ENCODE assay signal across 14 cellular contexts in genomic region chr3:65979152-65979551, GRCh38. TPM values are rescaled to one million over a fixed set of nuclear protein-coding genes. Genes with fewer than 3 reads are reported as not detected.
DNase-seq lines count a peak whose midpoint lies in the region; ATAC-seq and TF ChIP-seq lines count a peak whose summit lies in the region.
"Had no signal": no experiment of that assay in that cellular context is flagged by ENCODE, and none has a peak within 500 bp of the region (broad histone marks: within the 10 kb centered on the region; RNA-seq: fewer than 3 reads in every experiment).

No MANE protein-coding gene starts in this region.

- H3K27me3 ChIP-seq in mammary epithelial cell (ENCODE audit: insufficient read depth, low read length) (no peaks in the 10 kb centered on the region), smooth muscle cell (ENCODE audit: low read depth) (no peaks in the 10 kb centered on the region)

- no peaks in the 10 kb centered on the region for H3K79me2 ChIP-seq in mammary epithelial cell (ENCODE audit: insufficient read depth, low read length)
- H3K79me2 ChIP-seq in smooth muscle cell (ENCODE audit: low read depth) = peaks cover 3% of the 10 kb centered on the region

- CTCF ChIA-PET in mammary epithelial cell (lab: Charles Lee; ENCODE audit: low non-redundant PET) = no interaction called here

- no TSS peak for BruUV-seq in mammary epithelial cell (replicated peaks; lab: Mats Ljungman, UMichigan)

- H2AFZ ChIP-seq in mammary epithelial cell (ENCODE audit: low read depth, low read length) = no peak overlapping the region
- no peak overlapping the region for H2AFZ ChIP-seq in smooth muscle cell (ENCODE audit: low read depth)

- DNase-seq in G401 (ENCODE audit: low spot score) (peak; percentile 37), mammary epithelial cell (peak; percentile 19), left ventricle myocardium superior (no peak), smooth muscle cell (lab: John Stamatoyannopoulos, UW; ENCODE audit: unreplicated experiment) (no peak), NOMO-1 treated with dmso at 0.1 percent for 144 hours (lab: John Stamatoyannopoulos, UW; ENCODE audit: unreplicated experiment) (no peak), D341Med (ENCODE audit: low spot score) (no peak)
- DNase-seq: Calu3, immature natural killer cell, NCI-H1092, NCI-H510A treated with DMSO at 0.1 percent for 48 hours, RPMI8226 had no signal

- peak; percentile 49 for ATAC-seq in left ventricle myocardium superior
- ATAC-seq in GM19452 (IDR thresholded peaks at IDR 0.05; ENCODE audit: unreplicated experiment) = no peak
- no peak for ATAC-seq in GM18870 (IDR thresholded peaks at IDR 0.05; ENCODE audit: unreplicated experiment)

- intact Hi-C loops in mammary epithelial cell (cut with micrococcal nuclease) (no loop called here), left ventricle myocardium superior (cut with micrococcal nuclease) (no loop called here)

- H3K4me3 ChIP-seq in mammary epithelial cell (replicated peaks in 1 of 3; ENCODE audit: insufficient read depth in 1 of 3, low read depth in 2 of 3, low read length in 3 of 3) (no peak overlapping the region), smooth muscle cell (no peak overlapping the region)

- H3K9ac ChIP-seq in mammary epithelial cell (ENCODE audit: insufficient read depth, low read length) (no peak overlapping the region), smooth muscle cell (ENCODE audit: low read depth) (no peak overlapping the region)

- H3K27ac ChIP-seq in mammary epithelial cell (ENCODE audit: insufficient read depth, low read depth, low read length) = no peak overlapping the region
- H3K27ac ChIP-seq in smooth muscle cell (ENCODE audit: low read depth) = peak overlapping the region; percentile 52
- H3K27ac ChIP-seq: epithelial cell of prostate had no signal

- H3F3A ChIP-seq in smooth muscle cell (ENCODE audit: low read depth) = peaks cover 3% of the 10 kb centered on the region

- H3K36me3 ChIP-seq in mammary epithelial cell (ENCODE audit: insufficient read depth, low read length) (no peaks in the 10 kb centered on the region), smooth muscle cell (ENCODE audit: low read depth) (no peaks in the 10 kb centered on the region)

- H3K4me2 ChIP-seq in mammary epithelial cell (ENCODE audit: insufficient read depth, low read depth, low read length) = no peak overlapping the region
- H3K4me2 ChIP-seq in smooth muscle cell = peak overlapping the region; percentile 19

- in situ Hi-C loops in G401 (cut with HindIII; ENCODE audit: low sequenced_read_pairs) = no loop called here
- in situ Hi-C loops in mammary epithelial cell (cut with MboI; ENCODE audit: low sequenced_read_pairs in 2 of 2) = no loop called here

- H3K9me3 ChIP-seq in mammary epithelial cell (replicated peaks; ENCODE audit: insufficient read depth, low read length) (no peaks in the 10 kb centered on the region), smooth muscle cell (replicated peaks; ENCODE audit: low read depth) (no peaks in the 10 kb centered on the region)

- dilution Hi-C loops in mammary epithelial cell (cut with HindIII; ENCODE audit: low sequenced_read_pairs) = loop anchor here (5.0 kb wide), 1 partner anchor 43 kb away; no protein-coding TSS in a partner anchor

- H3K4me1 ChIP-seq in mammary epithelial cell (ENCODE audit: insufficient read depth, low read length) = no peaks in the 10 kb centered on the region
- H3K4me1 ChIP-seq in smooth muscle cell (ENCODE audit: low read depth) = peaks cover 9% of the 10 kb centered on the region

- WGBS in mammary epithelial cell (ENCODE audit: low coverage, missing lambda C conversion rate) = 18% methylated on average over 6 of the region's 6 CpGs
- 23% methylated on average over 6 of the region's 6 CpGs for WGBS in smooth muscle cell (ENCODE audit: low lambda C conversion rate)

- no peaks in the 10 kb centered on the region for H4K20me1 ChIP-seq in mammary epithelial cell (ENCODE audit: insufficient read depth, low read length)
- H4K20me1 ChIP-seq in smooth muscle cell (ENCODE audit: low read depth) = peaks cover 11% of the 10 kb centered on the region

- TF ChIP-seq CTCF in mammary epithelial cell (conservative IDR thresholded peaks at IDR 0.05 in 1 of 2, IDR thresholded peaks at IDR 0.05 in 1 of 2; ENCODE audit: extremely low read depth in 1 of 2, insufficient read depth in 1 of 2, low read depth in 1 of 2, low read length in 2 of 2) (no peak), smooth muscle cell (IDR thresholded peaks at IDR 0.05; ENCODE audit: borderline replicate concordance, insufficient read depth, poor library complexity, severe bottlenecking) (no peak)

RNA-seq across cellular contexts. Expression of gene MAGI1, which starts 59.6 kb away (rescaled TPM):
- 7.7 and 11.0 TPM in 2 replicates for total RNA-seq in G401 (2014; rRNA removed; shearing (Covaris generic))
- 10 to 100 TPM; 16.1 to 30.5 TPM for total RNA-seq in mammary epithelial cell
- 6.7 TPM for polyA plus RNA-seq in mammary epithelial cell
- polyA minus RNA-seq in mammary epithelial cell = 25.8 TPM
- total RNA-seq in left ventricle myocardium superior = 37.5 TPM
- 18.3 and 23.3 TPM in 2 replicates for total RNA-seq in smooth muscle cell
- 9.9 and 11.4 TPM in 2 replicates for polyA plus RNA-seq in smooth muscle cell
- polyA plus RNA-seq: immature natural killer cell had no signal

Comparison
In these comparisons a context has a peak if more than half of its experiments do, and no peak if none do; other contexts are left out.
1. DNase-seq: peak in G401 (single experiment) and mammary epithelial cell (single experiment); none in left ventricle myocardium superior (single experiment), smooth muscle cell (single experiment), NOMO-1 treated with dmso at 0.1 percent for 144 hours (single experiment) and D341Med (single experiment).